In the genomic region with DNA sequence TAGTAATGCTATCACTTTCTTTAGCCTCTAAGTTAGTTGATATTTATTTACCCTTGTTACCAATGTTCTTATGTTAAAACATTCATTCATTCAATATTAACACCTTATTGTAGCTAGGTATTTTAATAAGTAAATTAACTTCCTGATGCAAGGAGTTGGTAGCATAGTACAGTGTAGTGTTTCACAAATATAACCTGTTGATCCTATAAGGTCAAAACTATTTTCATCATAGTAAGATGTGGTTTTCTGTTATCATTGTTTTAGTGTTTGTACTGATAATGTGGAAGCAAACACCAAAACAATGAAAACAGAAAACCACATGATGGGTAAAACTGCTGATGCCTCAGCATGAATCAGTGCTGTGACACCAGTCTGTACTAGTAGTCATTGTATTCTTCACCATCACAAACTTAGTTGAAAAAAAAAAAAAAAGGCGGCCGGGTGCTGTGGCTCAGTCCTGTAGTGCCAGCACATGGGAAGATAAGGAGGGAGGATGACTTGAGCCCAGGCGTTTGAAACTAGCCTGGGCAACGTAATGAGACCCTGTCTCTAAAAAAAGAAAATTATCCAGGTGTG, we compare ENCODE assay signal across 13 cellular contexts. TPM values are rescaled to one million over a fixed set of nuclear protein-coding genes. Genes with fewer than 3 reads are reported as not detected.
A peak's percentile ranks its signal among the peaks of the same experiment; 100 is the strongest.
DNase-seq lines count a peak whose midpoint lies in the region; ATAC-seq and TF ChIP-seq lines count a peak whose summit lies in the region.
"Had no signal": no experiment of that assay in that cellular context is flagged by ENCODE, and none has a peak within 500 bp of the region (broad histone marks: within the 10 kb centered on the region; RNA-seq: fewer than 3 reads in every experiment).

No MANE protein-coding gene starts in this region.

- no peaks in the 10 kb centered on the region for H3K27me3 Mint-ChIP-seq in activated CD8-positive, alpha-beta memory T cell treated with anti-CD3 and anti-CD28 coated beads, Interleukin-2, amount 10 ng/mL, durations not matched to agents 7 days and 5 days
- H3K27me3 Mint-ChIP-seq: activated T-cell treated with anti-CD3 and anti-CD28 coated beads, Interleukin-2, amount 50 U/mL, for 24 hours had no signal

- peaks cover 15% of the 10 kb centered on the region for H3K4me1 Mint-ChIP-seq in activated CD8-positive, alpha-beta memory T cell treated with anti-CD3 and anti-CD28 coated beads, Interleukin-2, amount 10 ng/mL, durations not matched to agents 7 days and 5 days
- H3K4me1 Mint-ChIP-seq in stimulated activated effector memory CD8-positive, alpha-beta T cell treated with anti-CD3 and anti-CD28 coated beads, Interleukin-12 subunit alpha, Interleukin-12 subunit beta, amount 100 ng/mL, for 72 hours, result peaks cover 17% of the 10 kb centered on the region

- H3K4me3 ChIP-seq in Panc1 (ENCODE audit: low read depth in 2 of 2, low read length in 2 of 2) (no peak overlapping the region), epithelial cell of esophagus (ENCODE audit: low read length) (no peak overlapping the region)

- no peaks in the 10 kb centered on the region for H3K9me3 ChIP-seq in Panc1 (ENCODE audit: control insufficient read depth, insufficient read depth, low read depth, low read length)

- H3K27me3 ChIP-seq in Panc1 (ENCODE audit: control insufficient read depth, insufficient read depth, low read length), result no peaks in the 10 kb centered on the region

- BruUV-seq in Panc1 (replicated peaks; lab: Mats Ljungman, UMichigan), result no TSS peak

- in situ Hi-C loops in Panc1 (cut with HindIII; ENCODE audit: low pct_unique_long_range_greater_than_20kb, low sequenced_read_pairs), result no loop called here

- DNase-seq in activated CD8-positive, alpha-beta memory T cell treated with anti-CD3 and anti-CD28 coated beads, Interleukin-2, amount 10 ng/mL, durations not matched to agents 7 days and 5 days, result no peak
- no peak for DNase-seq in activated CD8-positive, alpha-beta memory T cell treated with anti-CD3 and anti-CD28 coated beads, Interleukin-2, amount 50 U/mL, for 48 hours
- DNase-seq in Panc1 (ENCODE audit: low read depth, low spot score) (peak; percentile 7), epithelial cell of esophagus (ENCODE audit: low read depth) (peak; percentile 86), cerebellar nuclear complex (lab: John Stamatoyannopoulos, UW) (no peak)
- no peak for DNase-seq in stimulated activated effector memory CD8-positive, alpha-beta T cell treated with anti-CD3 and anti-CD28 coated beads, Interleukin-12 subunit alpha, Interleukin-12 subunit beta, amount 100 ng/mL, for 72 hours (ENCODE audit: low spot score in 2 of 2)
- DNase-seq in stimulated activated CD4-positive, alpha-beta T cell treated with anti-CD3 and anti-CD28 coated beads, Interleukin-4, amount 100 ng/mL, for 24 hours, result no peak
- no peak for DNase-seq in effector CD8-positive, alpha-beta T cell (lab: John Stamatoyannopoulos, UW)
- DNase-seq: activated T-cell treated with anti-CD3 and anti-CD28 coated beads, Interleukin-2, amount 50 U/mL, for 24 hours; DMS 273 treated with DMSO at 0.1 percent for 48 hours; GOT3; NCI-H1436; WERI-Rb-1 had no signal

- POLR2A ChIA-PET in Panc1 (lab: Charles Lee), result interaction anchor here (0.5 kb wide), 1 partner anchor 305 kb away, joined by 6 read pairs; no protein-coding TSS in a partner anchor

- CTCF ChIA-PET in activated CD8-positive, alpha-beta memory T cell treated with anti-CD3 and anti-CD28 coated beads, Interleukin-2, amount 10 ng/mL, durations not matched to agents 7 days and 5 days (lab: Charles Lee), result interaction anchor here (1.4 kb wide), 1 partner anchor 76 kb away, joined by 3 read pairs; no protein-coding TSS in a partner anchor
- CTCF ChIA-PET in Panc1 (lab: Charles Lee), result interaction anchor here (0.7 kb wide), 1 partner anchor 24 kb away, joined by 7 read pairs; no protein-coding TSS in a partner anchor

- peaks cover 41% of the 10 kb centered on the region for H3K36me3 Mint-ChIP-seq in activated CD8-positive, alpha-beta memory T cell treated with anti-CD3 and anti-CD28 coated beads, Interleukin-2, amount 10 ng/mL, durations not matched to agents 7 days and 5 days
- H3K36me3 Mint-ChIP-seq in stimulated activated effector memory CD8-positive, alpha-beta T cell treated with anti-CD3 and anti-CD28 coated beads, Interleukin-12 subunit alpha, Interleukin-12 subunit beta, amount 100 ng/mL, for 72 hours, result peaks cover 51% of the 10 kb centered on the region

- H3K27ac ChIP-seq in Panc1 (ENCODE audit: low read length), result no peak overlapping the region
- H3K27ac ChIP-seq: WERI-Rb-1 had no signal

- no peaks in the 10 kb centered on the region for H3K9me3 Mint-ChIP-seq in activated CD8-positive, alpha-beta memory T cell treated with anti-CD3 and anti-CD28 coated beads, Interleukin-2, amount 10 ng/mL, durations not matched to agents 7 days and 5 days (ENCODE audit: low read depth)
- no peaks in the 10 kb centered on the region for H3K9me3 Mint-ChIP-seq in stimulated activated effector memory CD8-positive, alpha-beta T cell treated with anti-CD3 and anti-CD28 coated beads, Interleukin-12 subunit alpha, Interleukin-12 subunit beta, amount 100 ng/mL, for 72 hours
- H3K9me3 Mint-ChIP-seq: activated T-cell treated with anti-CD3 and anti-CD28 coated beads, Interleukin-2, amount 50 U/mL, for 24 hours had no signal

- intact Hi-C loops in Panc1 (cut with micrococcal nuclease; ENCODE audit: unreplicated experiment), result no loop called here

- ATAC-seq in activated CD8-positive, alpha-beta memory T cell treated with anti-CD3 and anti-CD28 coated beads, Interleukin-2, amount 10 ng/mL, durations not matched to agents 7 days and 5 days, result peak; percentile 27
- ATAC-seq in Panc1, result peak; percentile 54
- peak; percentile 99 for ATAC-seq in stimulated activated effector memory CD8-positive, alpha-beta T cell treated with anti-CD3 and anti-CD28 coated beads, Interleukin-12 subunit alpha, Interleukin-12 subunit beta, amount 100 ng/mL, for 72 hours

- H3K4me1 ChIP-seq in Panc1 (ENCODE audit: control insufficient read depth, insufficient read depth, low read length), result no peaks in the 10 kb centered on the region

- no peak for TF ChIP-seq CTCF in Panc1 (IDR thresholded peaks at IDR 0.05)
- no peak for TF ChIP-seq CTCF in epithelial cell of esophagus (IDR thresholded peaks at IDR 0.05; ENCODE audit: insufficient read depth, low read depth, low read length, missing control alignments)

- no peak overlapping the region for H3K27ac Mint-ChIP-seq in activated CD8-positive, alpha-beta memory T cell treated with anti-CD3 and anti-CD28 coated beads, Interleukin-2, amount 10 ng/mL, durations not matched to agents 7 days and 5 days
- H3K27ac Mint-ChIP-seq in stimulated activated effector memory CD8-positive, alpha-beta T cell treated with anti-CD3 and anti-CD28 coated beads, Interleukin-12 subunit alpha, Interleukin-12 subunit beta, amount 100 ng/mL, for 72 hours, result no peak overlapping the region
- H3K27ac Mint-ChIP-seq: activated T-cell treated with anti-CD3 and anti-CD28 coated beads, Interleukin-2, amount 50 U/mL, for 24 hours had no signal

- no peaks in the 10 kb centered on the region for H3K36me3 ChIP-seq in Panc1 (ENCODE audit: control insufficient read depth, insufficient read depth, low read length)

- H3K4me3 Mint-ChIP-seq in activated CD8-positive, alpha-beta memory T cell treated with anti-CD3 and anti-CD28 coated beads, Interleukin-2, amount 10 ng/mL, durations not matched to agents 7 days and 5 days, result no peak overlapping the region
- H3K4me3 Mint-ChIP-seq in stimulated activated effector memory CD8-positive, alpha-beta T cell treated with anti-CD3 and anti-CD28 coated beads, Interleukin-12 subunit alpha, Interleukin-12 subunit beta, amount 100 ng/mL, for 72 hours, result no peak overlapping the region
- H3K4me3 Mint-ChIP-seq: activated T-cell treated with anti-CD3 and anti-CD28 coated beads, Interleukin-2, amount 50 U/mL, for 24 hours had no signal

RNA-seq across cellular contexts. Expression of a gene that starts 36.5 kb away (rescaled TPM):
- total RNA-seq in activated CD8-positive, alpha-beta memory T cell treated with anti-CD3 and anti-CD28 coated beads, Interleukin-2, amount 10 ng/mL, durations not matched to agents 7 days and 5 days, result 10 to 100 TPM; 20.1 to 20.6 TPM
- 43.7 TPM for total RNA-seq in Panc1 (2021; ENCODE audit: unreplicated experiment)
- polyA plus RNA-seq in Panc1 (2012; ENCODE audit: insufficient read length), result 25.2 TPM

Comparison
In these comparisons a context has a peak if more than half of its experiments do, and no peak if none do; other contexts are left out.
1. ATAC-seq: peak in every context shown above with its lines; median percentile 99 in stimulated activated effector memory CD8-positive, alpha-beta T cell treated with anti-CD3 and anti-CD28 coated beads, Interleukin-12 subunit alpha, Interleukin-12 subunit beta, amount 100 ng/mL, for 72 hours; 54 in Panc1; 27 in activated CD8-positive, alpha-beta memory T cell treated with anti-CD3 and anti-CD28 coated beads, Interleukin-2, amount 10 ng/mL, durations not matched to agents 7 days and 5 days.
2. DNase-seq: peak in Panc1 (single experiment) and epithelial cell of esophagus (single experiment); none in activated CD8-positive, alpha-beta memory T cell treated with anti-CD3 and anti-CD28 coated beads, Interleukin-2, amount 10 ng/mL, durations not matched to agents 7 days and 5 days (single experiment), activated CD8-positive, alpha-beta memory T cell treated with anti-CD3 and anti-CD28 coated beads, Interleukin-2, amount 50 U/mL, for 48 hours (single experiment), stimulated activated effector memory CD8-positive, alpha-beta T cell treated with anti-CD3 and anti-CD28 coated beads, Interleukin-12 subunit alpha, Interleukin-12 subunit beta, amount 100 ng/mL, for 72 hours (0 of 2), stimulated activated CD4-positive, alpha-beta T cell treated with anti-CD3 and anti-CD28 coated beads, Interleukin-4, amount 100 ng/mL, for 24 hours (single experiment), effector CD8-positive, alpha-beta T cell (single experiment) and cerebellar nuclear complex (0 of 2).